ENCODE assay signal across 9 cellular contexts in genomic region chr3:57998366-57999283, GRCh38. TPM values are rescaled to one million over a fixed set of nuclear protein-coding genes. Genes with fewer than 3 reads are reported as not detected.
A peak's percentile ranks its signal among the peaks of the same experiment; 100 is the strongest.
DNase-seq lines count a peak whose midpoint lies in the region; ATAC-seq and FAIRE-seq lines count a peak whose summit lies in the region.
"Had no signal": no experiment of that assay in that cellular context is flagged by ENCODE, and none has a peak within 500 bp of the region (broad histone marks: within the 10 kb centered on the region; RNA-seq: fewer than 3 reads in every experiment).

No MANE protein-coding gene starts in this region.

- peak overlapping the region; percentile 65 for H3K56ac ChIP-seq in mesendoderm (ENCODE audit: low read length)

- ATAC-seq in activated naive CD8-positive, alpha-beta T cell treated with anti-CD3 and anti-CD28 coated beads, Interleukin-2, amount 50 U/mL, for 24 hours, result peak; percentile 67

- no peak overlapping the region for H3K23ac ChIP-seq in mesendoderm (ENCODE audit: low read length)

- no peaks in the 10 kb centered on the region for H3K79me2 ChIP-seq in mesendoderm (ENCODE audit: control insufficient read depth, insufficient read depth, low read length)

- peaks cover 12% of the 10 kb centered on the region for H3K4me1 Mint-ChIP-seq in activated naive CD8-positive, alpha-beta T cell treated with anti-CD3 and anti-CD28 coated beads, Interleukin-2, amount 50 U/mL, for 24 hours

- H3K18ac ChIP-seq in mesendoderm (ENCODE audit: low read length), result no peak overlapping the region

- no peak overlapping the region for H3K4me2 ChIP-seq in mesendoderm (ENCODE audit: low read length)

- H2BK5ac ChIP-seq in mesendoderm (ENCODE audit: low read length), result peak overlapping the region; percentile 17

- H4K5ac ChIP-seq in mesendoderm (ENCODE audit: low read length), result no peak overlapping the region

- H3K36me3 ChIP-seq in mesendoderm (ENCODE audit: control insufficient read depth, insufficient read depth, low read length), result no peaks in the 10 kb centered on the region
- H3K36me3 ChIP-seq: upper lobe of left lung had no signal

- no peak overlapping the region for H3K9ac ChIP-seq in mesendoderm (ENCODE audit: low read length)

- no peaks in the 10 kb centered on the region for H3K36me3 Mint-ChIP-seq in activated naive CD8-positive, alpha-beta T cell treated with anti-CD3 and anti-CD28 coated beads, Interleukin-2, amount 50 U/mL, for 24 hours (ENCODE audit: low read depth)

- H3K79me1 ChIP-seq in mesendoderm (ENCODE audit: low read length), result no peaks in the 10 kb centered on the region

- H2BK120ac ChIP-seq in mesendoderm (ENCODE audit: low read depth, low read length), result no peak overlapping the region

- no peaks in the 10 kb centered on the region for H3K27me3 ChIP-seq in mesendoderm (ENCODE audit: insufficient read depth, low read length, poor library complexity)
- H3K27me3 ChIP-seq: upper lobe of left lung had no signal

- H2AK5ac ChIP-seq in mesendoderm (ENCODE audit: low read length), result no peak overlapping the region

- DNase-seq in GM18507 (ENCODE audit: extremely low spot score, insufficient read length, low read depth), result no peak
- no peak for DNase-seq in HTR-8/SVneo (ENCODE audit: insufficient read length, low spot score)
- no peak for DNase-seq in activated naive CD8-positive, alpha-beta T cell treated with anti-CD3 and anti-CD28 coated beads, Interleukin-2, amount 50 U/mL, for 24 hours
- no peak for DNase-seq in mesendoderm
- DNase-seq in NCI-H2029 treated with DMSO at 0.1 percent for 48 hours (lab: John Stamatoyannopoulos, UW), result no peak
- DNase-seq in MV-4-11 (lab: John Stamatoyannopoulos, UW), result no peak
- no peak for DNase-seq in NCI-H1436 (lab: John Stamatoyannopoulos, UW)
- no peak for DNase-seq in UCSD-AML1 (lab: John Stamatoyannopoulos, UW; ENCODE audit: unreplicated experiment)
- DNase-seq: upper lobe of left lung had no signal

- H3K27me3 Mint-ChIP-seq in activated naive CD8-positive, alpha-beta T cell treated with anti-CD3 and anti-CD28 coated beads, Interleukin-2, amount 50 U/mL, for 24 hours, result no peaks in the 10 kb centered on the region

- peaks cover 7% of the 10 kb centered on the region for H3K4me1 ChIP-seq in mesendoderm (ENCODE audit: control insufficient read depth, low read depth, low read length)

- no peak overlapping the region for H3K27ac ChIP-seq in mesendoderm (ENCODE audit: low read depth, low read length)
- H3K27ac ChIP-seq: upper lobe of left lung had no signal

- no CpG with 5 or more reads among the region's 10 CpGs for WGBS in mesendoderm (ENCODE audit: extremely low coverage, insufficient coverage, low lambda C conversion rate)

- H3K4ac ChIP-seq in mesendoderm (ENCODE audit: low read depth, low read length), result no peak overlapping the region

- peak overlapping the region; percentile 43 for H3K27ac Mint-ChIP-seq in activated naive CD8-positive, alpha-beta T cell treated with anti-CD3 and anti-CD28 coated beads, Interleukin-2, amount 50 U/mL, for 24 hours

- no peaks in the 10 kb centered on the region for H3K9me3 Mint-ChIP-seq in activated naive CD8-positive, alpha-beta T cell treated with anti-CD3 and anti-CD28 coated beads, Interleukin-2, amount 50 U/mL, for 24 hours

- no peak overlapping the region for H4K8ac ChIP-seq in mesendoderm (ENCODE audit: low read depth, low read length)

- no peak overlapping the region for H3K4me3 ChIP-seq in mesendoderm (ENCODE audit: low read length)
- H3K4me3 ChIP-seq: upper lobe of left lung had no signal

- H3K4me3 Mint-ChIP-seq in activated naive CD8-positive, alpha-beta T cell treated with anti-CD3 and anti-CD28 coated beads, Interleukin-2, amount 50 U/mL, for 24 hours, result peak overlapping the region; percentile 74

- peak; percentile 76 for FAIRE-seq in GM18507 (lab: Jason Lieb, UNC)
- peak; percentile 33 for FAIRE-seq in HTR-8/SVneo (lab: Jason Lieb, UNC)

- H2BK15ac ChIP-seq in mesendoderm (replicated peaks; ENCODE audit: low read depth), result no peak overlapping the region

RNA-seq across cellular contexts. Expression of gene FLNB, which starts 9.6 kb away (rescaled TPM):
- polyA plus RNA-seq in mesendoderm (2013, experiment 1 of 2), result 26.8 TPM
- 26.5 TPM for polyA plus RNA-seq in mesendoderm (2013, experiment 2 of 2)
